8 cellular contexts compared by ENCODE assay signal in genomic region chr2:148643998-148644884, GRCh38. TPM values are rescaled to one million over a fixed set of nuclear protein-coding genes. Genes with fewer than 3 reads are reported as not detected.
A peak's percentile ranks its signal among the peaks of the same experiment; 100 is the strongest.
DNase-seq lines count a peak whose midpoint lies in the region; ATAC-seq and TF ChIP-seq lines count a peak whose summit lies in the region.

Gene EPC2 (plus strand): TSS chr2:148644751. CDS start chr2:148645018, 267 bp downstream.

- H3K4me3 ChIP-seq in BE2C (ENCODE audit: low read depth, low read length) (peak within 1 kb of the TSS; percentile 76), dorsolateral prefrontal cortex (peak within 1 kb of the TSS; percentile 62 to 100 (median 94)), right lobe of liver (peak within 1 kb of the TSS; percentile 86 to 94 (median 92))

- H3K9me3 ChIP-seq in BE2C: no peaks in the 10 kb centered on the region
- no peaks in the 10 kb centered on the region for H3K9me3 ChIP-seq in right lobe of liver

- H3K27me3 ChIP-seq in BE2C (no peaks in the 10 kb centered on the region), dorsolateral prefrontal cortex (no peaks in the 10 kb centered on the region), right lobe of liver (no peaks in the 10 kb centered on the region)

- peaks cover 2% of the 10 kb centered on the region for H3K36me3 Mint-ChIP-seq in activated CD4-positive, alpha-beta memory T cell treated with anti-CD3 and anti-CD28 coated beads for 36 hours

- 2% methylated on average over 14 of the region's 94 CpGs for WGBS in right lobe of liver (ENCODE audit: insufficient coverage, low coverage, low lambda C conversion rate, missing lambda C conversion rate)

- CTCF ChIA-PET in activated CD4-positive, alpha-beta memory T cell treated with anti-CD3 and anti-CD28 coated beads for 36 hours (lab: Charles Lee): interaction anchor here (0.6 to 2.2 kb wide), 10 partner anchors 10 to 624 kb away, joined by 3 to 9 read pairs (median 4); partner anchors contain the start of genes MBD5 and ORC4

- H3K36me3 ChIP-seq in BE2C: no peaks in the 10 kb centered on the region
- H3K36me3 ChIP-seq in right lobe of liver: no peaks in the 10 kb centered on the region

- no peaks in the 10 kb centered on the region for H3K4me1 ChIP-seq in BE2C
- H3K4me1 ChIP-seq in right lobe of liver: peaks cover 0 to 13% (median 6%) of the 10 kb centered on the region in 4 donors

- no peaks in the 10 kb centered on the region for H3K9me3 Mint-ChIP-seq in activated CD4-positive, alpha-beta memory T cell treated with anti-CD3 and anti-CD28 coated beads for 36 hours

- peaks cover 30% of the 10 kb centered on the region for H3K4me1 Mint-ChIP-seq in activated CD4-positive, alpha-beta memory T cell treated with anti-CD3 and anti-CD28 coated beads for 36 hours (ENCODE audit: low read depth)

- peak; percentile 48 for TF ChIP-seq POLR2A in right lobe of liver (IDR thresholded peaks at IDR 0.05)

- H3K27me3 Mint-ChIP-seq in activated CD4-positive, alpha-beta memory T cell treated with anti-CD3 and anti-CD28 coated beads for 36 hours: peaks cover 11% of the 10 kb centered on the region

- H3K27ac ChIP-seq in dorsolateral prefrontal cortex (peak within 1 kb of the TSS; percentile 89 to 100 (median 99)), right lobe of liver (peak within 1 kb of the TSS; percentile 99)

- intact Hi-C loops in activated CD4-positive, alpha-beta memory T cell treated with anti-CD3 and anti-CD28 coated beads for 36 hours (cut with micrococcal nuclease): loop anchor here (1.0 to 10.0 kb wide), 9 partner anchors 30 to 1349 kb away; partner anchors contain the start of genes ACVR2A and MMADHC
- intact Hi-C loops in dorsolateral prefrontal cortex (cut with DNase I) (loop anchor here (2.0 to 10.0 kb wide), 7 partner anchors 171 to 619 kb away; partner anchors contain the start of genes KIF5C (in 1 of the 2), MBD5 (in 1 of the 2) and ORC4 (in 1 of the 2)), right lobe of liver (cut with DNase I) (no loop called here)

- DNase-seq in BE2C (peak; percentile 78), GM19238 (ENCODE audit: insufficient read length, low spot score) (peak; percentile 48), NCI-H774 (lab: John Stamatoyannopoulos, UW) (peak; percentile 73), dorsolateral prefrontal cortex (peak; percentile 80 to 91 (median 86)), right lobe of liver (peak; percentile 90 to 93 (median 92))
- DNase-seq in activated CD4-positive, alpha-beta memory T cell treated with anti-CD3 and anti-CD28 coated beads for 36 hours: peak; percentile 93
- DNase-seq in stimulated activated CD4-positive, alpha-beta T cell treated with anti-CD3 and anti-CD28 coated beads, Interleukin-4, amount 100 ng/mL, for 4 hours: peak; percentile 86 to 88

- H3K27ac Mint-ChIP-seq in activated CD4-positive, alpha-beta memory T cell treated with anti-CD3 and anti-CD28 coated beads for 36 hours: peak within 1 kb of the TSS; percentile 98

- TF ChIP-seq CTCF in BE2C (IDR thresholded peaks at IDR 0.05; ENCODE audit: low read depth, low read length): no peak
- TF ChIP-seq CTCF in dorsolateral prefrontal cortex (IDR thresholded peaks at IDR 0.05 in 54 of 56, conservative IDR thresholded peaks at IDR 0.05 in 2 of 56; ENCODE audit: low read depth in 1 of 56, partially characterized antibody in 56 of 56): peak in 5 of 56 donors; percentile 5 to 23 (median 12)
- TF ChIP-seq CTCF in right lobe of liver (IDR thresholded peaks at IDR 0.05): no peak

- POLR2A ChIA-PET in activated CD4-positive, alpha-beta memory T cell treated with anti-CD3 and anti-CD28 coated beads for 36 hours (lab: Charles Lee): interaction anchor here (0.8 to 1.6 kb wide), 15 partner anchors 8 to 623 kb away, joined by 3 to 11 read pairs (median 4); partner anchors contain the start of genes MBD5 and ORC4

- H3K4me3 Mint-ChIP-seq in activated CD4-positive, alpha-beta memory T cell treated with anti-CD3 and anti-CD28 coated beads for 36 hours: peak within 1 kb of the TSS; percentile 86

- ATAC-seq in HG03457 (IDR thresholded peaks at IDR 0.05; ENCODE audit: unreplicated experiment): peak; percentile 46
- peak; percentile 82 to 90 (median 85) for ATAC-seq in right lobe of liver

RNA-seq across cellular contexts. Expression of gene EPC2, which starts in this region (rescaled TPM):
- polyA plus RNA-seq in BE2C (2012; ENCODE audit: insufficient read depth, insufficient read length, low read depth): 9.6 TPM
- 10 to 100 TPM; 16.7 to 16.9 TPM for total RNA-seq in activated CD4-positive, alpha-beta memory T cell treated with anti-CD3 and anti-CD28 coated beads for 36 hours
- total RNA-seq in dorsolateral prefrontal cortex (10 to 100 TPM; 36.2 to 67.7 (median 47.7) TPM), right lobe of liver (10 to 100 TPM in 2 of 6 experiments, 1 to 10 TPM in 4; 7.7 to 13.3 (median 8.8) TPM)

Comparison
In these comparisons a context has a peak if more than half of its experiments do, and no peak if none do; other contexts are left out.
1. Peak in every context shown above with its lines: DNase-seq, ATAC-seq, H3K4me3 ChIP-seq and H3K27ac ChIP-seq.
2. intact Hi-C loops: an anchor here in activated CD4-positive, alpha-beta memory T cell treated with anti-CD3 and anti-CD28 coated beads for 36 hours (1.0 to 10.0 kb wide) and dorsolateral prefrontal cortex (2.0 to 10.0 kb wide); none called in right lobe of liver.